In genomic region chr1:90995495-90995894, GRCh38 we compare ENCODE assay signal across 1 cellular context.
TF ChIP-seq lines count a peak whose summit lies in the region.

No MANE protein-coding gene starts in this region.

TF ChIP-seq in endothelial cell of umbilical vein, 7 proteins besides CTCF, POLR2A, EP300 and RAD21:
- TF ChIP-seq MYC (IDR thresholded peaks at IDR 0.05; ENCODE audit: low read depth, low read length): no peak
- no peak for TF ChIP-seq JUN (IDR thresholded peaks at IDR 0.05; ENCODE audit: borderline replicate concordance, insufficient read depth, insufficient read length, low read depth)
- no peak for TF ChIP-seq MAX (IDR thresholded peaks at IDR 0.05; ENCODE audit: insufficient read depth, insufficient read length)
- no peak for TF ChIP-seq GATA2 (IDR thresholded peaks at IDR 0.05; ENCODE audit: insufficient read depth, insufficient read length, low read depth, low read length)
- no peak for TF ChIP-seq FOS (IDR thresholded peaks at IDR 0.05; ENCODE audit: borderline replicate concordance, insufficient read depth, low read length)
- no peak for TF ChIP-seq EZH2 (IDR thresholded peaks at IDR 0.05; ENCODE audit: borderline replicate concordance, low read depth, low read length, severe bottlenecking)
- TF ChIP-seq POLR2AphosphoS5 (IDR thresholded peaks at IDR 0.05; ENCODE audit: insufficient read depth, low read depth, low read length): no peak
